Comparison of ENCODE assay signal across 11 cellular contexts in genomic region chr11:84923489-84923888, GRCh38.
"Had no signal": no experiment of that assay in that cellular context is flagged by ENCODE, and none has a peak within 500 bp of the region (broad histone marks: within the 10 kb centered on the region; RNA-seq: fewer than 3 reads in every experiment).

No MANE protein-coding gene starts in this region.

- H3K9me3 ChIP-seq: esophagus squamous epithelium, right lobe of liver, upper lobe of right lung had no signal

- H2AFZ ChIP-seq: neural progenitor cell had no signal

- H3K27ac ChIP-seq: esophagus squamous epithelium, foreskin keratinocyte, neural progenitor cell, right lobe of liver, upper lobe of right lung had no signal

- H3K4me3 ChIP-seq: right lobe of liver, upper lobe of right lung had no signal

- DNase-seq: activated CD4-positive, alpha-beta memory T cell treated with anti-CD3 and anti-CD28 coated beads for 36 hours; activated CD4-positive, CD25-positive, alpha-beta regulatory T cell treated with anti-CD3 and anti-CD28 coated beads, Interleukin-2, amount 50 U/mL, for 72 hours; activated gamma-delta T cell; activated T-cell treated with anti-CD3 and anti-CD28 coated beads, Interleukin-2, amount 50 U/mL, for 48 hours; esophagus squamous epithelium; foreskin keratinocyte; kidney; right lobe of liver; stimulated activated naive B cell treated with anti-CD40 and anti-IgM and Interleukin-4, amounts not matched to agents 10 μg/mL and 1 μg/mL and 100 μg/mL, for 72 hours; upper lobe of right lung had no signal

- ATAC-seq: right lobe of liver; stimulated activated naive B cell treated with anti-CD40 and anti-IgM and Interleukin-4, amounts not matched to agents 10 μg/mL and 1 μg/mL and 100 μg/mL, for 72 hours; upper lobe of right lung had no signal

- H3K36me3 ChIP-seq: esophagus squamous epithelium, neural progenitor cell, right lobe of liver, upper lobe of right lung had no signal

- H3K4me1 ChIP-seq: foreskin keratinocyte, upper lobe of right lung had no signal

- H3K27me3 ChIP-seq: esophagus squamous epithelium, neural progenitor cell, right lobe of liver, upper lobe of right lung had no signal
